Comparison of ENCODE assay signal across 17 cellular contexts in genomic region chr14:36619853-36620252, GRCh38. TPM values are rescaled to one million over a fixed set of nuclear protein-coding genes. Genes with fewer than 3 reads are reported as not detected.
"Had no signal": no experiment of that assay in that cellular context is flagged by ENCODE, and none has a peak within 500 bp of the region (broad histone marks: within the 10 kb centered on the region; RNA-seq: fewer than 3 reads in every experiment).

No MANE protein-coding gene starts in this region.

- ATAC-seq: heart left ventricle, left ventricle myocardium superior, sciatic nerve had no signal

- DNase-seq: activated CD4-positive, alpha-beta memory T cell treated with anti-CD3 and anti-CD28 coated beads, Interleukin-2, amount 10 ng/mL, durations not matched to agents 7 days and 5 days; activated gamma-delta T cell treated with Interleukin-2 at 50 U/mL for 16 hours; activated T-cell treated with anti-CD3 and anti-CD28 coated beads, Interleukin-2, amount 50 U/mL, for 48 hours; heart left ventricle; left ventricle myocardium superior; stimulated activated naive CD4-positive, alpha-beta T cell; T-helper 9 cell had no signal

- H3K4me3 ChIP-seq: ascending aorta, heart left ventricle had no signal

- FAIRE-seq: frontal cortex, islet of Langerhans had no signal

RNA-seq across cellular contexts. Expression of gene NKX2-8, which starts 37.4 kb away (rescaled TPM):
- total RNA-seq: activated CD4-positive, alpha-beta memory T cell treated with anti-CD3 and anti-CD28 coated beads, Interleukin-2, amount 10 ng/mL, durations not matched to agents 7 days and 5 days; ascending aorta; frontal cortex; heart left ventricle; left ventricle myocardium superior; mesenteric fat pad; neural crest cell; osteocyte; pulmonary artery endothelial cell; sciatic nerve; temporal lobe; ureter had no signal

RNA-seq across cellular contexts. Expression of gene PAX9, which starts 41.8 kb away (rescaled TPM):
- total RNA-seq: activated CD4-positive, alpha-beta memory T cell treated with anti-CD3 and anti-CD28 coated beads, Interleukin-2, amount 10 ng/mL, durations not matched to agents 7 days and 5 days; ascending aorta; frontal cortex; heart left ventricle; left ventricle myocardium superior; mesenteric fat pad; neural crest cell; pulmonary artery endothelial cell; temporal lobe had no signal
